8 cellular contexts compared by ENCODE assay signal in genomic region chr1:15950763-15951295, GRCh38. TPM values are rescaled to one million over a fixed set of nuclear protein-coding genes. Genes with fewer than 3 reads are reported as not detected.
DNase-seq lines count a peak whose midpoint lies in the region; ATAC-seq and TF ChIP-seq lines count a peak whose summit lies in the region.

No MANE protein-coding gene starts in this region.

- no peaks in the 10 kb centered on the region for H3K9me3 Mint-ChIP-seq in T-helper 2 cell treated with Interferon-gamma antibody and Interleukin-4, amounts not matched to agents 5 μg/mL and 100 μg/mL, for 36 hours
- no peaks in the 10 kb centered on the region for H3K9me3 Mint-ChIP-seq in naive B cell
- no peaks in the 10 kb centered on the region for H3K9me3 Mint-ChIP-seq in stimulated activated naive CD8-positive, alpha-beta T cell treated with anti-CD3 and anti-CD28 coated beads, Interleukin-15, amount 100 ng/mL, for 72 hours

- DNase-seq in AG10803 (ENCODE audit: low read depth) (peak; percentile 46), astrocyte of the spinal cord (ENCODE audit: low read depth, low spot score) (peak; percentile 42), naive B cell (no peak), ecto neural progenitor cell (ENCODE audit: low spot score) (no peak), SIG-M5 treated with dmso at 0.1 percent for 504 hours (lab: John Stamatoyannopoulos, UW; ENCODE audit: unreplicated experiment) (no peak)
- DNase-seq in T-helper 2 cell treated with Interferon-gamma antibody and Interleukin-4, amounts not matched to agents 5 μg/mL and 100 μg/mL, for 36 hours (ENCODE audit: low spot score) = peak; percentile 82
- peak; percentile 76 to 82 for DNase-seq in stimulated activated naive CD8-positive, alpha-beta T cell treated with anti-CD3 and anti-CD28 coated beads, Interleukin-15, amount 100 ng/mL, for 72 hours

- H3K27ac Mint-ChIP-seq in T-helper 2 cell treated with Interferon-gamma antibody and Interleukin-4, amounts not matched to agents 5 μg/mL and 100 μg/mL, for 36 hours = peak overlapping the region; percentile 76
- peak overlapping the region; percentile 33 to 93 (median 88) for H3K27ac Mint-ChIP-seq in naive B cell
- peak overlapping the region; percentile 94 to 97 for H3K27ac Mint-ChIP-seq in stimulated activated naive CD8-positive, alpha-beta T cell treated with anti-CD3 and anti-CD28 coated beads, Interleukin-15, amount 100 ng/mL, for 72 hours

- TF ChIP-seq CTCF in AG10803 (conservative IDR thresholded peaks at IDR 0.05; ENCODE audit: low read length) (no peak), astrocyte of the spinal cord (IDR thresholded peaks at IDR 0.05; ENCODE audit: low read depth, low read length) (no peak)

- H3K36me3 Mint-ChIP-seq in T-helper 2 cell treated with Interferon-gamma antibody and Interleukin-4, amounts not matched to agents 5 μg/mL and 100 μg/mL, for 36 hours (ENCODE audit: low read depth) = peaks cover 22% of the 10 kb centered on the region
- H3K36me3 Mint-ChIP-seq in naive B cell = peaks cover 0 to 8% of the 10 kb centered on the region in 2 donors

- no peak overlapping the region for H3K4me3 ChIP-seq in AG10803 (ENCODE audit: low read length)
- H3K4me3 ChIP-seq in astrocyte of the spinal cord (ENCODE audit: low read depth, low read length) = no peak overlapping the region

- peaks cover 52% of the 10 kb centered on the region for H3K4me1 Mint-ChIP-seq in T-helper 2 cell treated with Interferon-gamma antibody and Interleukin-4, amounts not matched to agents 5 μg/mL and 100 μg/mL, for 36 hours (ENCODE audit: low read depth)
- H3K4me1 Mint-ChIP-seq in naive B cell = peaks cover 38 to 64% (median 63%) of the 10 kb centered on the region in 3 donors
- H3K4me1 Mint-ChIP-seq in stimulated activated naive CD8-positive, alpha-beta T cell treated with anti-CD3 and anti-CD28 coated beads, Interleukin-15, amount 100 ng/mL, for 72 hours = peaks cover 97% of the 10 kb centered on the region

- ATAC-seq in naive B cell (ENCODE audit: low read depth in 2 of 2) (no peak), GM19035 (IDR thresholded peaks at IDR 0.05; ENCODE audit: unreplicated experiment) (no peak)
- peak; percentile 47 for ATAC-seq in stimulated activated naive CD8-positive, alpha-beta T cell treated with anti-CD3 and anti-CD28 coated beads, Interleukin-15, amount 100 ng/mL, for 72 hours

- in situ Hi-C loops in astrocyte of the spinal cord (cut with HindIII; ENCODE audit: low sequenced_read_pairs) = no loop called here

- H3K4me3 Mint-ChIP-seq in T-helper 2 cell treated with Interferon-gamma antibody and Interleukin-4, amounts not matched to agents 5 μg/mL and 100 μg/mL, for 36 hours = peak overlapping the region; percentile 22
- peak overlapping the region in 3 of 8 donors; percentile 33 to 67 (median 35) for H3K4me3 Mint-ChIP-seq in naive B cell
- peak overlapping the region; percentile 74 to 82 for H3K4me3 Mint-ChIP-seq in stimulated activated naive CD8-positive, alpha-beta T cell treated with anti-CD3 and anti-CD28 coated beads, Interleukin-15, amount 100 ng/mL, for 72 hours

- no peaks in the 10 kb centered on the region for H3K27me3 Mint-ChIP-seq in T-helper 2 cell treated with Interferon-gamma antibody and Interleukin-4, amounts not matched to agents 5 μg/mL and 100 μg/mL, for 36 hours (ENCODE audit: low read depth)
- no peaks in the 10 kb centered on the region for H3K27me3 Mint-ChIP-seq in naive B cell
- no peaks in the 10 kb centered on the region for H3K27me3 Mint-ChIP-seq in stimulated activated naive CD8-positive, alpha-beta T cell treated with anti-CD3 and anti-CD28 coated beads, Interleukin-15, amount 100 ng/mL, for 72 hours

RNA-seq across cellular contexts. Expression of gene ZBTB17, which starts 25.1 kb away (rescaled TPM):
- 10 to 100 TPM in 3 of 6 donors, 1 to 10 TPM in 3; 3.6 to 34.9 (median 10.0) TPM for polyA plus RNA-seq in naive B cell (ENCODE audit: low read depth in 6 of 6)

RNA-seq across cellular contexts. Expression of gene SRARP, which starts 53.2 kb away (rescaled TPM):
- not detected for polyA plus RNA-seq in naive B cell (ENCODE audit: low read depth in 6 of 6)

Comparison
In these comparisons a context has a peak if more than half of its experiments do, and no peak if none do; other contexts are left out.
1. DNase-seq: peak in AG10803 (single experiment), T-helper 2 cell treated with Interferon-gamma antibody and Interleukin-4, amounts not matched to agents 5 μg/mL and 100 μg/mL, for 36 hours (single experiment), astrocyte of the spinal cord (single experiment) and stimulated activated naive CD8-positive, alpha-beta T cell treated with anti-CD3 and anti-CD28 coated beads, Interleukin-15, amount 100 ng/mL, for 72 hours (2 of 2); none in naive B cell (single experiment), ecto neural progenitor cell (single experiment) and SIG-M5 treated with dmso at 0.1 percent for 504 hours (single experiment).
2. Peak in every context shown above with its lines, with median percentiles within 50 percentile points of each other: H3K27ac Mint-ChIP-seq.